In genomic region chr20:13947719-13948118, GRCh38 we compare ENCODE assay signal across 38 cellular contexts. TPM values are rescaled to one million over a fixed set of nuclear protein-coding genes. Genes with fewer than 3 reads are reported as not detected.
"Had no signal": no experiment of that assay in that cellular context is flagged by ENCODE, and none has a peak within 500 bp of the region (broad histone marks: within the 10 kb centered on the region; RNA-seq: fewer than 3 reads in every experiment).

No MANE protein-coding gene starts in this region.

- H3K4me2 ChIP-seq: KMS-11 had no signal

- H3K9ac ChIP-seq: KMS-11 had no signal

- H3K4me3 ChIP-seq: MG63 had no signal

- H3K36me3 ChIP-seq: MG63 had no signal

- H3K9me3 ChIP-seq: MG63 had no signal

- DNase-seq: Karpas-422, Kasumi-1, KG1, MG63, MM.1S, MV-4-11, NCI-H1048, NCI-H1092, NCI-H1092 treated with DMSO at 0.1 percent for 48 hours, NCI-H1105, NCI-H1105 treated with DMSO at 0.1 percent for 48 hours, NCI-H1417, NCI-H1417 treated with DMSO at 0.1 percent for 48 hours, NCI-H1436, NCI-H1436 treated with DMSO at 0.1 percent for 48 hours, NCI-H146, NCI-H1694, NCI-H1694 treated with DMSO at 0.1 percent for 48 hours, NCI-H187, NCI-H187 treated with DMSO at 0.1 percent for 48 hours, NCI-H1930, NCI-H2029, NCI-H2029 treated with DMSO at 0.1 percent for 48 hours, NCI-H2081, NCI-H2081 treated with DMSO at 0.1 percent for 48 hours, NCI-H2107, NCI-H2171, NCI-H2171 treated with DMSO at 0.1 percent for 48 hours, NCI-H2227 treated with DMSO at 0.1 percent for 48 hours, NCI-H226, NCI-H345, NCI-H446, NCI-H446 treated with DMSO at 0.1 percent for 48 hours had no signal

- H3K27ac ChIP-seq: KMS-11 had no signal

RNA-seq across cellular contexts. Expression of gene SEL1L2, which starts 42.7 kb away (rescaled TPM):
- total RNA-seq: LHCN-M2, M059J, MCF 10A, NCI-H460 had no signal
